In the genomic region with DNA sequence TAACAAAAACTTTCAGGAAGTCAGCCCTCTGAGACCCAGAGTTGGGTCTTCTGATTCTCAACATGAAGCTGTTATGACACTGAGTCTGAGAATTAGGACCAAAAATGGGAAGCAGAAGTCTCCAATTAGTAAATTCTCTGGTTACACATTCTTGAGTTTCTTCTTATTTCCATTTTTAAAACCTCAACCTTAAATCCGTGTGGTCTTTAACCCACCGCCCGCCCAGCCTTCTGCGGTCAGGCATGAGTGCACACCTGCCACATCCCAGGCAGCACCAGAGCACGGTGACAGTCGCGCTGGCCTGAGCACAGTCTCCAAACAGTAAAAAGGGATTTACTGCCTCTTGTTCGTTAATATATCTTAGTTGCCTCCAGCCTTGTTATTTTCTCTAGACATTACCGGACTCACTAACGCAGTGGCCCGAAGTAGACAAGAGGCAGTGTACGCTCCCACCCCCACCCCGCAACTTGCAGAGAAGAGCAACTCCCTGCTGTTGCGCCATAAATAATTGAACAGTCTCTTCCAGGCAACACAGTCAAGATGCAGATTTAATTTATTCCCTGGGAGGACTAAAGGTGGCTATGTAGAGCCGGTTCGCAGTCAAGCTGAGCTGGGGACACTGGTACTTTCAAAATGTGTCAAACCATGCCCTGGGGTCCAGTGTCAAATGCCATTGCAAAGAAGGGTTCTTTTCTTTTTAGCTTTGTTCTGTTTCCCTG, we compare ENCODE assay signal across 11 cellular contexts.
DNase-seq lines count a peak whose midpoint lies in the region; ATAC-seq, FAIRE-seq and TF ChIP-seq lines count a peak whose summit lies in the region.
"Had no signal": no experiment of that assay in that cellular context is flagged by ENCODE, and none has a peak within 500 bp of the region (broad histone marks: within the 10 kb centered on the region; RNA-seq: fewer than 3 reads in every experiment).

No MANE protein-coding gene starts in this region.

- H3K4me3 ChIP-seq in osteoblast (ENCODE audit: insufficient read depth, low read length), result no peak overlapping the region
- no peak overlapping the region for H3K4me3 ChIP-seq in hepatocyte

- ATAC-seq in HG02759 (IDR thresholded peaks at IDR 0.05; ENCODE audit: unreplicated experiment) (peak; percentile 58), GM19328 (IDR thresholded peaks at IDR 0.05; ENCODE audit: unreplicated experiment) (no peak)

- POLR2A ChIA-PET in GM10248 (lab: Yijun Ruan, JAX), result no interaction called here

- H4K20me1 ChIP-seq in osteoblast (ENCODE audit: insufficient read depth, low read length) (no peaks in the 10 kb centered on the region), hepatocyte (ENCODE audit: insufficient read depth, poor library complexity, severe bottlenecking) (no peaks in the 10 kb centered on the region)

- H3K27me3 ChIP-seq in osteoblast (ENCODE audit: insufficient read depth, low read length) (no peaks in the 10 kb centered on the region), hepatocyte (no peaks in the 10 kb centered on the region)

- WGBS in hepatocyte (ENCODE audit: low lambda C conversion rate, missing lambda C conversion rate), result 78% methylated on average over 16 of the region's 16 CpGs

- no peaks in the 10 kb centered on the region for H3K9me2 ChIP-seq in hepatocyte (replicated peaks; ENCODE audit: insufficient read depth)

- H3K9me3 ChIP-seq in osteoblast (ENCODE audit: low read depth, low read length) (no peaks in the 10 kb centered on the region), hepatocyte (ENCODE audit: low read depth) (no peaks in the 10 kb centered on the region)

- H3K36me3 ChIP-seq in osteoblast (ENCODE audit: insufficient read depth, low read length), result no peaks in the 10 kb centered on the region
- H3K36me3 ChIP-seq in hepatocyte (replicated peaks; ENCODE audit: insufficient read depth, low read depth), result no peaks in the 10 kb centered on the region

- peak overlapping the region; percentile 94 for H3K27ac ChIP-seq in osteoblast (ENCODE audit: low read depth, low read length)
- no peak overlapping the region for H3K27ac ChIP-seq in hepatocyte

- H3K4me2 ChIP-seq in osteoblast (ENCODE audit: insufficient read depth, low read length) (no peak overlapping the region), hepatocyte (no peak overlapping the region)

- CTCF ChIA-PET in GM10248 (lab: Yijun Ruan, JAX), result interaction anchor here (1.4 kb wide), 1 partner anchor 70 kb away, joined by 3 read pairs; no protein-coding TSS in a partner anchor

- H2AFZ ChIP-seq in osteoblast (ENCODE audit: low read length), result peak overlapping the region; percentile 30
- H2AFZ ChIP-seq in hepatocyte, result no peak overlapping the region

- no peak for FAIRE-seq in urothelium cell line (lab: Jason Lieb, UNC)
- FAIRE-seq: colon had no signal

- H3K79me2 ChIP-seq in osteoblast (ENCODE audit: insufficient read depth, low read length) (no peaks in the 10 kb centered on the region), hepatocyte (no peaks in the 10 kb centered on the region)

- DNase-seq in GM10248 (ENCODE audit: extremely low spot score), result peak; percentile 10
- DNase-seq in ecto neural progenitor cell (ENCODE audit: low spot score), result peak; percentile 52
- peak; percentile 27 for DNase-seq in osteoblast (ENCODE audit: insufficient read length, low spot score, missing footprints)
- DNase-seq in urothelium cell line (ENCODE audit: low spot score), result no peak
- DNase-seq in NCI-H2227 (lab: John Stamatoyannopoulos, UW; ENCODE audit: unreplicated experiment), result no peak
- DNase-seq in hepatocyte (ENCODE audit: low spot score), result no peak
- DNase-seq: NCI-H2107; stimulated activated naive B cell treated with anti-CD40 and anti-IgM and Interleukin-4, amounts not matched to agents 10 μg/mL and 1 μg/mL and 100 μg/mL, for 72 hours had no signal

- TF ChIP-seq CTCF in GM10248 (IDR thresholded peaks at IDR 0.05; ENCODE audit: control extremely low read depth, extremely low read depth, low read depth, missing control alignments) (no peak), osteoblast (IDR thresholded peaks at IDR 0.05; ENCODE audit: extremely low read depth, low read depth, low read length) (no peak), hepatocyte (IDR thresholded peaks at IDR 0.05; ENCODE audit: poor library complexity) (no peak)

- H3K4me1 ChIP-seq in osteoblast (ENCODE audit: insufficient read depth, low read length), result peaks cover 22% of the 10 kb centered on the region
- peaks cover 9% of the 10 kb centered on the region for H3K4me1 ChIP-seq in hepatocyte (ENCODE audit: insufficient read depth)

Comparison
In these comparisons a context has a peak if more than half of its experiments do, and no peak if none do; other contexts are left out.
1. DNase-seq: peak in GM10248 (single experiment), ecto neural progenitor cell (single experiment) and osteoblast (single experiment); none in urothelium cell line (single experiment), NCI-H2227 (single experiment) and hepatocyte (single experiment).